Comparison of ENCODE assay signal across 23 cellular contexts in the genomic region with DNA sequence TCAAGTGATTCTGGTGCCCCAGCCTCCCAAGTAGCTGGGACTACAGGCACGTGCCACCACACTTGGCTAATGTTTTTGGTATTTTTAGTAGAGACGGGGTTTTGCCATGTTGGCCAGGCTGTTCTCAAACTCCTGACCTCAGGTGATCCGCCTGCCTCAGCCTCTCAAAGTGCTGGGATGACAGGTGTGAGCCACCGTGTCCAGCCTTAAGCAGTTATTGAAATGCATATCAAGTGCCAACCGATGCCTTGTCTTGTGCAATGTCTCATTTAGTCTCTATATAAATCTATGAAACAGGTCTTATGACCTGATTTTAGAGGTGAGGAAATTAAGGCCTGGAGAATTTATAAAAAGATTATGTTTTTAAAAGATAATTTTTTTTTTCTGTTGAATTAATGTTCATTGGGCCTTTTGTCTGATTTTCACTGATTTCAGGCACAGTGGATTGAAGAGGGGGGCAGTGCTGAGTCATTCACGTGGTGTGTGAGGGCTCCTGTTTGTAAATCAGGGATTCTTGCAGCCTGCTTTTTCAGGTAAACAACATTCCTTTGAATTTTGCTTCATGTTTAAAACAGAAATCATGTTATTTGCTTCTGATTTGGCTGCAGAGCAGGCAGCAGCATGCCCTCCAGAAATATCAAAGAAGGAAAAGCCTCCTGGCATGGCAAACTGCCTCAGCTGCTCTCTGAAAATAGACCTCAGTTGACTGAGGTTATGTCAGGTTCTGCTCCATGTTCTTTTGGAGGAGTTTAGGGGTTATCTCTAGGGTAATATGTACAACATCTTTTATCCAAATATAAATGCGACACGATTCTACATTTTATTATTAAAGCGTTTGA.
DNase-seq lines count a peak whose midpoint lies in the region; ATAC-seq and TF ChIP-seq lines count a peak whose summit lies in the region.
"Had no signal": no experiment of that assay in that cellular context is flagged by ENCODE, and none has a peak within 500 bp of the region (broad histone marks: within the 10 kb centered on the region; RNA-seq: fewer than 3 reads in every experiment).

No MANE protein-coding gene starts in this region.

- H3K4me1 ChIP-seq in mesendoderm (ENCODE audit: control insufficient read depth, low read depth, low read length), result peaks cover 2% of the 10 kb centered on the region
- peaks cover 4% of the 10 kb centered on the region for H3K4me1 ChIP-seq in body of pancreas
- H3K4me1 ChIP-seq: BLaER1 had no signal

- H3K4ac ChIP-seq in mesendoderm (ENCODE audit: low read depth, low read length), result no peak overlapping the region

- no peak overlapping the region for H3K4me2 ChIP-seq in mesendoderm (ENCODE audit: low read length)
- H3K4me2 ChIP-seq: BLaER1 had no signal

- no peaks in the 10 kb centered on the region for H3K9me3 ChIP-seq in body of pancreas
- H3K9me3 ChIP-seq: BLaER1, esophagus muscularis mucosa, gastroesophageal sphincter had no signal

- H4K5ac ChIP-seq in mesendoderm (ENCODE audit: low read length), result no peak overlapping the region

- no peak overlapping the region for H3K27ac ChIP-seq in mesendoderm (ENCODE audit: low read depth, low read length)
- no peak overlapping the region for H3K27ac ChIP-seq in body of pancreas
- H3K27ac ChIP-seq: BLaER1, esophagus muscularis mucosa, gastroesophageal sphincter had no signal

- ATAC-seq in body of pancreas, result no peak
- ATAC-seq: gastroesophageal sphincter, HepG2 had no signal

- H3K4me3 ChIP-seq in epithelial cell of esophagus (ENCODE audit: low read length), result no peak overlapping the region
- H3K4me3 ChIP-seq in mesendoderm (ENCODE audit: low read length), result no peak overlapping the region
- no peak overlapping the region for H3K4me3 ChIP-seq in body of pancreas
- H3K4me3 ChIP-seq: BLaER1, esophagus muscularis mucosa, gastroesophageal sphincter, lung had no signal

- no peaks in the 10 kb centered on the region for H3K79me1 ChIP-seq in mesendoderm (ENCODE audit: low read length)

- H2BK15ac ChIP-seq in mesendoderm (replicated peaks; ENCODE audit: low read depth), result no peak overlapping the region

- no peak overlapping the region for H3K9ac ChIP-seq in mesendoderm (ENCODE audit: low read length)
- H3K9ac ChIP-seq: BLaER1 had no signal

- H3K56ac ChIP-seq in mesendoderm (ENCODE audit: low read length), result peak overlapping the region; percentile 74

- no peak overlapping the region for H2BK5ac ChIP-seq in mesendoderm (ENCODE audit: low read length)

- H4K8ac ChIP-seq in mesendoderm (ENCODE audit: low read depth, low read length), result no peak overlapping the region

- H3K36me3 ChIP-seq in mesendoderm (ENCODE audit: control insufficient read depth, insufficient read depth, low read length) (no peaks in the 10 kb centered on the region), body of pancreas (replicated peaks in 1 of 2; ENCODE audit: insufficient read depth in 1 of 2, low read depth in 2 of 2) (no peaks in the 10 kb centered on the region)
- H3K36me3 ChIP-seq: BLaER1, esophagus muscularis mucosa, gastroesophageal sphincter had no signal

- TF ChIP-seq CTCF in epithelial cell of esophagus (IDR thresholded peaks at IDR 0.05; ENCODE audit: insufficient read depth, low read depth, low read length, missing control alignments) (no peak), body of pancreas (IDR thresholded peaks at IDR 0.05) (no peak)

- WGBS in mesendoderm (ENCODE audit: extremely low coverage, insufficient coverage, low lambda C conversion rate), result no CpG with 5 or more reads among the region's 9 CpGs
- WGBS in body of pancreas, 2 donors, result 69 to 74% methylated on average over 8 to 9 of the region's 9 CpGs

- H3K18ac ChIP-seq in mesendoderm (ENCODE audit: low read length), result peak overlapping the region; percentile 60

- H3K27me3 ChIP-seq in mesendoderm (ENCODE audit: insufficient read depth, low read length, poor library complexity) (no peaks in the 10 kb centered on the region), body of pancreas (no peaks in the 10 kb centered on the region)
- H3K27me3 ChIP-seq: BLaER1, esophagus muscularis mucosa, gastroesophageal sphincter had no signal

- DNase-seq in Ammon's horn (ENCODE audit: low spot score) (peak; percentile 37), NCI-H1694 treated with DMSO at 0.1 percent for 48 hours (lab: John Stamatoyannopoulos, UW) (peak; percentile 20), epithelial cell of esophagus (ENCODE audit: low read depth) (peak; percentile 60), mesendoderm (peak; percentile 38), NCI-H446 (lab: John Stamatoyannopoulos, UW) (no peak), SHP77 (lab: John Stamatoyannopoulos, UW) (no peak), dedifferentiated amniotic fluid mesenchymal stem cell (ENCODE audit: extremely low spot score) (no peak), body of pancreas (no peak)
- DNase-seq: activated CD4-positive, alpha-beta T cell treated with anti-CD3 and anti-CD28 coated beads, Interleukin-2, amount 10 ng/mL, durations not matched to agents 7 days and 5 days; activated naive CD4-positive, alpha-beta T cell treated with anti-CD3 and anti-CD28 coated beads, Interleukin-2, amount 10 ng/mL, durations not matched to agents 7 days and 5 days; amniotic stem cell; COR-L47; effector CD4-positive, alpha-beta T cell; GF-D8; Kasumi-1; kidney; NCI-H187; stimulated activated CD8-positive, alpha-beta memory T cell treated with anti-CD3 and anti-CD28 coated beads, Interleukin-4, amount 100 ng/mL, for 48 hours had no signal

- no peak for TF ChIP-seq POLR2A in body of pancreas (IDR thresholded peaks at IDR 0.05)

- no peak overlapping the region for H2BK120ac ChIP-seq in mesendoderm (ENCODE audit: low read depth, low read length)

- no peak overlapping the region for H3K23ac ChIP-seq in mesendoderm (ENCODE audit: low read length)

- no peaks in the 10 kb centered on the region for H3K79me2 ChIP-seq in mesendoderm (ENCODE audit: control insufficient read depth, insufficient read depth, low read length)

- H2AK5ac ChIP-seq in mesendoderm (ENCODE audit: low read length), result no peak overlapping the region

- intact Hi-C loops in body of pancreas (cut with DNase I), result no loop called here

Comparison
In these comparisons a context has a peak if more than half of its experiments do, and no peak if none do; other contexts are left out.
1. DNase-seq: peak in Ammon's horn (single experiment), NCI-H1694 treated with DMSO at 0.1 percent for 48 hours (single experiment), epithelial cell of esophagus (single experiment) and mesendoderm (single experiment); none in NCI-H446 (0 of 2), SHP77 (0 of 2), dedifferentiated amniotic fluid mesenchymal stem cell (single experiment) and body of pancreas (0 of 4).